Comparison of ENCODE assay signal across 8 cellular contexts in the genomic region with DNA sequence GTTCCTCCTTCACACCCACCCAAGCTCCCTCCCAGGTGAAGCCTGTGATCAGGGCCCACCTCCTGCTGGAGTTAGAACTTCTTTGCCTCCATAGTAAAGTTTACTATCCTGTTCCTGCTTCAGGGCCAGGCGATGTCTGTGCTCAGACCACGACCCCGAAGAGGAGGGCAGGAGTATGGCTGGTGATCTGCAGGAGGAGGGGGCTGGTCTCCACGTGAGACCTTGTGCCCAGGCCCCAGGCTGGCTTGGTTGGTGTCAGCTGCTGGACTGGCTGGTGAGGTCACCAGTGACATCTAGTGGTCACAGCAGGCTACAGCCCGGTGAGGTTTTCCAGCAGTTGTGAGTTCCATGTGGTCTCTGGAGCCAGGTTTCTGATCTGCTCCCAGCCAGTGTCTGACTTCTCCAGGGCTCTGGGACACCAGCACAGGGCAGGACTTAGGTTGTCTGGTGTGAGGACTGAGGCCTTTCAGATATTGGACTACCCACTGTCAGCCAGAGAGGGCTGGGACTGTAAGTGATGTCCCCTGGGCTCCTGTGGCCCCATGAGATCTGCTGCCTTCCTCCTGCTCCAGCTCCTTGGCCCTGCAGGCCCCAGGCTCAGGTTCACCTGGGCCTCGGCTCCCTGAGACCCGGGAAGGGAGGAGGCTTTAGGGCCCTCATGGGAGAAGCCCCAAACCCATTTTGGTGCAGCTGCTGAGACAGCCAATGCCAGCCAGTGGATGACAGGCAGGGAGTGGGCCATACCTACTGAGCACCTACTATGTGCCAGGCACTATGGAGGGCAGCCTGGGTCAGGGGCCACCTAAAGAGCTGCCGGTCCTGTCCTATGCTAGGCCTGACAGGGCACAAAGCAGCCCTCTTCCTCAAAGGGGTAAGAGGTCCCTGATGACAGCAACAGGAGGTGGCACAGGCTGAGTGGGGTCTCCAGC. TPM values are rescaled to one million over a fixed set of nuclear protein-coding genes. Genes with fewer than 3 reads are reported as not detected.
DNase-seq lines count a peak whose midpoint lies in the region; ATAC-seq and FAIRE-seq lines count a peak whose summit lies in the region.

No MANE protein-coding gene starts in this region.

- intact Hi-C loops in naive thymus-derived CD4-positive, alpha-beta T cell (cut with micrococcal nuclease) = loop anchor here (1.0 to 5.0 kb wide), 5 partner anchors 18 to 464 kb away; no protein-coding TSS in a partner anchor

- H3K36me3 Mint-ChIP-seq in naive thymus-derived CD4-positive, alpha-beta T cell = no peaks in the 10 kb centered on the region

- H3K4me1 Mint-ChIP-seq in naive thymus-derived CD4-positive, alpha-beta T cell = peaks cover 0 to 6% (median 0%) of the 10 kb centered on the region in 7 donors

- H3K27ac Mint-ChIP-seq in naive thymus-derived CD4-positive, alpha-beta T cell = no peak overlapping the region

- peaks cover 6 to 20% (median 10%) of the 10 kb centered on the region in 5 donors for H3K27me3 Mint-ChIP-seq in naive thymus-derived CD4-positive, alpha-beta T cell

- H3K9me3 ChIP-seq in naive thymus-derived CD4-positive, alpha-beta T cell (ENCODE audit: control insufficient read depth in 2 of 3, low read length in 3 of 3) = no peaks in the 10 kb centered on the region

- H3K4me3 ChIP-seq in naive thymus-derived CD4-positive, alpha-beta T cell (ENCODE audit: low read length) = no peak overlapping the region

- no peaks in the 10 kb centered on the region for H3K4me1 ChIP-seq in naive thymus-derived CD4-positive, alpha-beta T cell (ENCODE audit: control insufficient read depth in 2 of 2, insufficient read depth in 2 of 2, low read length in 2 of 2)

- CTCF ChIA-PET in naive thymus-derived CD4-positive, alpha-beta T cell (lab: Charles Lee) = interaction anchor here (0.6 to 3.4 kb wide), 4 partner anchors 11 to 53 kb away, joined by 3 to 19 read pairs (median 10); no protein-coding TSS in a partner anchor

- no peak overlapping the region for H3K27ac ChIP-seq in naive thymus-derived CD4-positive, alpha-beta T cell (ENCODE audit: low read depth, low read length)
- H3K27ac ChIP-seq in substantia nigra (ENCODE audit: low read depth, low read length, poor library complexity, severe bottlenecking) = no peak overlapping the region

- peak; percentile 88 for FAIRE-seq in G401.6 (lab: Jason Lieb, UNC)

- peak; percentile 52 for DNase-seq in NOMO-1 treated with DMSO at 0.1 percent for 48 hours (lab: John Stamatoyannopoulos, UW; ENCODE audit: unreplicated experiment)
- peak; percentile 77 for DNase-seq in activated CD8-positive, alpha-beta memory T cell treated with anti-CD3 and anti-CD28 coated beads, Interleukin-2, amount 50 U/mL, for 48 hours
- peak; percentile 19 to 53 (median 47) for DNase-seq in naive thymus-derived CD4-positive, alpha-beta T cell
- peak in 45 of 49 donors; percentile 5 to 79 (median 45) for DNase-seq in substantia nigra (lab: John Stamatoyannopoulos, UW)

- H3K9me3 Mint-ChIP-seq in naive thymus-derived CD4-positive, alpha-beta T cell = no peaks in the 10 kb centered on the region

- H3K36me3 ChIP-seq in naive thymus-derived CD4-positive, alpha-beta T cell (ENCODE audit: control insufficient read depth in 2 of 3, insufficient read depth in 3 of 3, low read length in 3 of 3) = no peaks in the 10 kb centered on the region

- no peak overlapping the region for H3K4me3 Mint-ChIP-seq in naive thymus-derived CD4-positive, alpha-beta T cell

- no peaks in the 10 kb centered on the region for H3K27me3 ChIP-seq in naive thymus-derived CD4-positive, alpha-beta T cell (ENCODE audit: control insufficient read depth in 2 of 2, insufficient read depth in 2 of 2, low read length in 2 of 2)

- ATAC-seq in HG03442 (IDR thresholded peaks at IDR 0.05; ENCODE audit: unreplicated experiment) (peak; percentile 73), esophagus mucosa (peak; percentile 76), GM18519 (IDR thresholded peaks at IDR 0.05; ENCODE audit: low FRiP score, unreplicated experiment) (no peak)
- peak; percentile 85 for ATAC-seq in naive thymus-derived CD4-positive, alpha-beta T cell

- POLR2A ChIA-PET in naive thymus-derived CD4-positive, alpha-beta T cell (lab: Charles Lee) = no interaction called here

RNA-seq across cellular contexts. Expression of gene UBL4B, which starts 6.0 kb away (rescaled TPM):
- total RNA-seq in esophagus mucosa = not detected
- not detected for total RNA-seq in naive thymus-derived CD4-positive, alpha-beta T cell
- not detected for polyA plus RNA-seq in naive thymus-derived CD4-positive, alpha-beta T cell

RNA-seq across cellular contexts. Expression of gene ALX3, which starts 35.8 kb away (rescaled TPM):
- total RNA-seq in esophagus mucosa = not detected
- not detected for total RNA-seq in naive thymus-derived CD4-positive, alpha-beta T cell
- not detected for polyA plus RNA-seq in naive thymus-derived CD4-positive, alpha-beta T cell

RNA-seq across cellular contexts. Expression of gene SLC6A17, which starts 44.0 kb away (rescaled TPM):
- 0.28 TPM for total RNA-seq in esophagus mucosa
- total RNA-seq in naive thymus-derived CD4-positive, alpha-beta T cell = not detected
- not detected for polyA plus RNA-seq in naive thymus-derived CD4-positive, alpha-beta T cell
